In genomic region chr10:68559872-68560200, GRCh38 we compare ENCODE assay signal across 8 cellular contexts. TPM values are rescaled to one million over a fixed set of nuclear protein-coding genes. Genes with fewer than 3 reads are reported as not detected.
A peak's percentile ranks its signal among the peaks of the same experiment; 100 is the strongest.
DNase-seq lines count a peak whose midpoint lies in the region; TF ChIP-seq lines count a peak whose summit lies in the region.

No MANE protein-coding gene starts in this region.

- CTCF ChIA-PET in HEK293 (lab: Yijun Ruan, JAX), result interaction anchor here (1.5 to 4.2 kb wide), 2 partner anchors 9 to 15 kb away, joined by 4 to 24 read pairs; no protein-coding TSS in a partner anchor

- H3K36me3 ChIP-seq in HEK293 (ENCODE audit: control insufficient read depth in 2 of 2, insufficient read depth in 1 of 2, low read length in 2 of 2) (no peaks in the 10 kb centered on the region), rectal smooth muscle tissue (ENCODE audit: control insufficient read depth, insufficient read depth, low read length) (no peaks in the 10 kb centered on the region)

- H3K27me3 ChIP-seq in rectal smooth muscle tissue (ENCODE audit: control insufficient read depth, insufficient read depth, low read length), result no peaks in the 10 kb centered on the region

- H3K27ac ChIP-seq in HEK293 (ENCODE audit: extremely low read depth, low read depth, low read length) (no peak overlapping the region), rectal smooth muscle tissue (ENCODE audit: low read depth, low read length) (no peak overlapping the region)

- no peaks in the 10 kb centered on the region for H3K9me3 ChIP-seq in HEK293 (ENCODE audit: control insufficient read depth, insufficient read depth, low read depth, low read length)

- H3K4me3 ChIP-seq in HEK293 (ENCODE audit: low read depth, low read length) (peak overlapping the region; percentile 85), fibroblast of the aortic adventitia (ENCODE audit: low read depth, low read length) (peak overlapping the region; percentile 78), rectal smooth muscle tissue (ENCODE audit: low read length) (peak overlapping the region; percentile 75)

- H3K9ac ChIP-seq in rectal smooth muscle tissue (ENCODE audit: low read length), result no peak overlapping the region

- H3K4me1 ChIP-seq in HEK293 (ENCODE audit: control insufficient read depth, insufficient read depth, low read length), result no peaks in the 10 kb centered on the region
- no peaks in the 10 kb centered on the region for H3K4me1 ChIP-seq in rectal smooth muscle tissue (ENCODE audit: control insufficient read depth, insufficient read depth, low read length)

- TF ChIP-seq CTCF in HEK293 (tag by site-specific recombination; IDR thresholded peaks at IDR 0.05) (no peak), fibroblast of the aortic adventitia (IDR thresholded peaks at IDR 0.05; ENCODE audit: insufficient read depth, low read length) (no peak)

- DNase-seq in SW480 (ENCODE audit: low spot score), result peak; percentile 38
- DNase-seq in fibroblast of the aortic adventitia (ENCODE audit: low read depth), result no peak
- DNase-seq in AG08395 (ENCODE audit: low spot score), result no peak
- no peak for DNase-seq in activated effector memory CD4-positive, alpha-beta T cell treated with Interleukin-2 at 50 U/mL for 16 hours
- no peak for DNase-seq in NCI-H748 treated with DMSO at 0.1 percent for 48 hours (lab: John Stamatoyannopoulos, UW)
- no peak for DNase-seq in AG08396 (ENCODE audit: low spot score)

- POLR2A ChIA-PET in HEK293 (lab: Yijun Ruan, JAX), result interaction anchor here (0.6 to 2.2 kb wide), 13 partner anchors 10 to 268 kb away, joined by 3 to 34 read pairs (median 3); partner anchors contain the start of genes CCAR1 and STOX1

TF ChIP-seq in HEK293, 187 proteins besides CTCF, POLR2A, EP300 and RAD21:
- TF ChIP-seq ZNF596 (tag by site-specific recombination; IDR thresholded peaks at IDR 0.05), result 0 out of 2 replicates have a peak, but pooled peaks have one; percentile 19
- TF ChIP-seq ZNF580 (tag by site-specific recombination; IDR thresholded peaks at IDR 0.05), result 0 out of 2 replicates have a peak, but pooled peaks have one; percentile 50
- TF ChIP-seq ZBTB6 (tag by site-specific recombination; IDR thresholded peaks at IDR 0.05), result no peak; the same call in 1 of the 2 replicates
- no peak for TF ChIP-seq ZNF202 (tag by site-specific recombination; IDR thresholded peaks at IDR 0.05; ENCODE audit: borderline replicate concordance)

RNA-seq across cellular contexts. Expression of gene TET1, which starts 0.3 kb away (rescaled TPM):
- 3.3 and 9.3 TPM in 2 replicates for total RNA-seq in fibroblast of the aortic adventitia (ENCODE audit: low replicate concordance)

RNA-seq across cellular contexts. Expression of gene SLC25A16, which starts 32.5 kb away (rescaled TPM):
- 26.8 and 29.7 TPM in 2 replicates for total RNA-seq in fibroblast of the aortic adventitia (ENCODE audit: low replicate concordance)
